12 cellular contexts compared by ENCODE assay signal in genomic region chr18:2881088-2881487, GRCh38. TPM values are rescaled to one million over a fixed set of nuclear protein-coding genes. Genes with fewer than 3 reads are reported as not detected.
DNase-seq lines count a peak whose midpoint lies in the region; ATAC-seq and TF ChIP-seq lines count a peak whose summit lies in the region.
"Had no signal": no experiment of that assay in that cellular context is flagged by ENCODE, and none has a peak within 500 bp of the region (broad histone marks: within the 10 kb centered on the region; RNA-seq: fewer than 3 reads in every experiment).

No MANE protein-coding gene starts in this region.

- intact Hi-C loops in ascending aorta (cut with DNase I) = loop anchor here (2.0 kb wide), 2 partner anchors 24 to 34 kb away; partner anchors contain the start of gene EMILIN2

- H3K36me3 ChIP-seq in ascending aorta = peaks cover 0 to under 1% of the 10 kb centered on the region in 2 donors
- H3K36me3 ChIP-seq in lung (ENCODE audit: control insufficient read depth in 2 of 2, insufficient read depth in 2 of 2, low read length in 2 of 2) = no peaks in the 10 kb centered on the region

- TF ChIP-seq CTCF in ascending aorta (IDR thresholded peaks at IDR 0.05) (no peak), lung (IDR thresholded peaks at IDR 0.05; ENCODE audit: control extremely low read depth, extremely low read depth) (no peak)

- H3K27ac ChIP-seq in ascending aorta (peak overlapping the region; percentile 82 to 93), lung (ENCODE audit: low read depth in 1 of 2, low read length in 1 of 2) (peak overlapping the region in 1 of 2 donors; percentile 69)

- peaks cover 0 to 28% of the 10 kb centered on the region in 2 donors for H3K4me1 ChIP-seq in ascending aorta
- H3K4me1 ChIP-seq in lung (ENCODE audit: control insufficient read depth in 2 of 2, insufficient read depth in 2 of 2, low read length in 2 of 2) = no peaks in the 10 kb centered on the region

- no peaks in the 10 kb centered on the region for H3K9me3 ChIP-seq in ascending aorta
- no peaks in the 10 kb centered on the region for H3K9me3 ChIP-seq in lung (ENCODE audit: control insufficient read depth in 2 of 2, insufficient read depth in 1 of 2, low read length in 1 of 2)
- H3K9me3 ChIP-seq: Caco-2 had no signal

- no peak for ATAC-seq in lung (ENCODE audit: insufficient read depth, low FRiP score)
- ATAC-seq in GM18873 (IDR thresholded peaks at IDR 0.05; ENCODE audit: low FRiP score, unreplicated experiment) = no peak
- ATAC-seq in HG02884 (IDR thresholded peaks at IDR 0.05; ENCODE audit: unreplicated experiment) = no peak
- ATAC-seq: stimulated activated naive CD8-positive, alpha-beta T cell treated with anti-CD3 and anti-CD28 coated beads, Interleukin-15, Interleukin-2, amounts not matched to agents 100 U/mL and 50 U/mL, for 24 hours had no signal

- H3K27me3 ChIP-seq in ascending aorta (no peaks in the 10 kb centered on the region), lung (ENCODE audit: control insufficient read depth, insufficient read depth) (no peaks in the 10 kb centered on the region)

- DNase-seq in A172 (ENCODE audit: low spot score) = peak; percentile 27
- DNase-seq in EH (ENCODE audit: low read depth) = peak; percentile 80
- DNase-seq in ascending aorta (ENCODE audit: low spot score in 2 of 2) = no peak
- peak; percentile 27 for DNase-seq in lung (ENCODE audit: low spot score)
- DNase-seq in stimulated activated CD4-positive, alpha-beta T cell treated with anti-CD3 and anti-CD28 coated beads, Interleukin-1b, Interleukin-23, amount 100 ng/mL, for 48 hours = no peak
- no peak for DNase-seq in NCI-H524 treated with DMSO at 0.1 percent for 48 hours (lab: John Stamatoyannopoulos, UW)
- DNase-seq: activated CD4-positive, alpha-beta T cell treated with anti-CD3 and anti-CD28 coated beads, Interleukin-2, amount 50 U/mL, for 4 hours; Caco-2; midbrain; stimulated activated naive CD8-positive, alpha-beta T cell treated with anti-CD3 and anti-CD28 coated beads, Interleukin-15, Interleukin-2, amounts not matched to agents 100 U/mL and 50 U/mL, for 24 hours had no signal

- 82 to 85% methylated on average over 7 of the region's 7 CpGs for WGBS in lung, 2 donors

- H3K4me3 ChIP-seq in ascending aorta = no peak overlapping the region
- no peak overlapping the region for H3K4me3 ChIP-seq in lung

RNA-seq across cellular contexts. Expression of gene EMILIN2, which starts 34.3 kb away (rescaled TPM):
- 1.7 and 4.3 TPM in 2 replicates for total RNA-seq in A172 (2014; rRNA removed; shearing (Covaris generic))
- total RNA-seq in ascending aorta = 22.4 TPM
- 10 to 100 TPM; 13.9 to 63.2 TPM for total RNA-seq in lung
- polyA plus RNA-seq in lung = 10 to 100 TPM; 13.5 to 58.0 TPM

Comparison
In these comparisons a context has a peak if more than half of its experiments do, and no peak if none do; other contexts are left out.
1. DNase-seq: peak in A172 (single experiment), EH (single experiment) and lung (single experiment); none in ascending aorta (0 of 2), stimulated activated CD4-positive, alpha-beta T cell treated with anti-CD3 and anti-CD28 coated beads, Interleukin-1b, Interleukin-23, amount 100 ng/mL, for 48 hours (single experiment) and NCI-H524 treated with DMSO at 0.1 percent for 48 hours (single experiment).